ENCODE assay signal across 18 cellular contexts in the genomic region with DNA sequence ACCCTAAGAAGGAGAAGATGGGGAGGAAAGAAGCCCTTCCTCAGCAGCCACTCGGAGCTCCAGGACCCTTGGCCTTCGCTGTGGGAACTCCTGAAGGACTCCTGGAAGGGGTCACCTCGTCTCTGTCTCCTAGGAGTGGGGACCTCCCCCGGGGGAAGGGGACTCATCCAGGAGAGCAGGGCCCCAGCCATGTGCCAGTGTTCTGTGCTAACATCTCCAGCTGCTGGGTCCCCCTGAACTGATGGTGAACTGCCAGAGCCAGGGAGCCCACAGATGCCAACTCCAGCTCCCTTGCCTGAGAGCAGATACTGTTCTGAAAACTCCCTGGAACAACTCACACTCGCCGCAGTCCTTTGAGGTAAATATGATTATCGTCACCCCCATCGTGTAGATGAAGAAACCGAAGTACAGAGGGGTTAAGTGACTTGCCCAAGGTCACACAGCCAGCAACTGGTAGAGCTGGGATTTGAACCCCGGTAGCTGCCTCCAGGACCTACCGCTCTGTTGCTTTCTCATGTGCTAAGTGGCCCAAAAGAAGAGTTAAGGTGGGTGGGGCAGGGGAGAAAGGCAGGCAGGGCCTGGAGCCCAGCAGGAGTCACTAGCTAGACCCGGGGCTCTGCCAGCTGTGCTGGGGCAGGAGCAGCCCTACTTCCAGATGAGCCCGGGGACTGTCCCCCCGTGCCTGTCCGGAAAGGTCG. TPM values are rescaled to one million over a fixed set of nuclear protein-coding genes. Genes with fewer than 3 reads are reported as not detected.
DNase-seq lines count a peak whose midpoint lies in the region; ATAC-seq and TF ChIP-seq lines count a peak whose summit lies in the region.
"Had no signal": no experiment of that assay in that cellular context is flagged by ENCODE, and none has a peak within 500 bp of the region (broad histone marks: within the 10 kb centered on the region; RNA-seq: fewer than 3 reads in every experiment).

No MANE protein-coding gene starts in this region.

- peaks cover 95% of the 10 kb centered on the region for H3K4me1 ChIP-seq in left ventricle myocardium inferior
- peaks cover 42 to 62% (median 45%) of the 10 kb centered on the region in 4 donors for H3K4me1 ChIP-seq in upper lobe of left lung
- H3K4me1 ChIP-seq: BE2C had no signal

- in situ Hi-C loops in G401 (cut with HindIII; ENCODE audit: low sequenced_read_pairs): no loop called here

- DNase-seq in left ventricle myocardium inferior: no peak
- no peak for DNase-seq in sciatic nerve (ENCODE audit: low spot score)
- peak in 1 of 2 donors; percentile 60 for DNase-seq in upper lobe of left lung
- no peak for DNase-seq in posterior vena cava (ENCODE audit: low spot score)
- no peak for DNase-seq in G401 (ENCODE audit: low spot score)
- DNase-seq: activated effector memory CD4-positive, alpha-beta T cell treated with anti-CD3 and anti-CD28 coated beads, Interleukin-2, amount 50 U/mL, for 16 hours; amniotic stem cell; BE2C; GF-D8; GOT3; naive B cell; NCI-H2081 treated with DMSO at 0.1 percent for 48 hours; NCI-H510A treated with DMSO at 0.1 percent for 48 hours had no signal

- H3K9me3 ChIP-seq in left ventricle myocardium inferior (replicated peaks) (no peaks in the 10 kb centered on the region), upper lobe of left lung (no peaks in the 10 kb centered on the region)
- H3K9me3 ChIP-seq: BE2C, SJSA1 had no signal

- H3K27me3 ChIP-seq in left ventricle myocardium inferior (ENCODE audit: low read depth) (no peaks in the 10 kb centered on the region), upper lobe of left lung (no peaks in the 10 kb centered on the region)
- H3K27me3 ChIP-seq: BE2C, SJSA1 had no signal

- H3K36me3 ChIP-seq in left ventricle myocardium inferior (peaks cover 85% of the 10 kb centered on the region), upper lobe of left lung (peaks cover 23 to 97% (median 85%) of the 10 kb centered on the region in 4 donors)

- H3K27ac ChIP-seq in angular gyrus (ENCODE audit: low read depth, low read length): peak overlapping the region; percentile 84
- peak overlapping the region; percentile 82 for H3K27ac ChIP-seq in left ventricle myocardium inferior (replicated peaks)
- peak overlapping the region; percentile 50 to 84 (median 65) for H3K27ac ChIP-seq in upper lobe of left lung
- H3K27ac ChIP-seq: HL-60, SJSA1 had no signal

- intact Hi-C loops in left ventricle myocardium inferior (cut with micrococcal nuclease) (no loop called here), sciatic nerve (cut with DNase I) (loop anchor here (10.0 kb wide), 1 partner anchor 47 kb away; no protein-coding TSS in a partner anchor), posterior vena cava (cut with DNase I) (no loop called here)

- TF ChIP-seq POLR2A in upper lobe of left lung (IDR thresholded peaks at IDR 0.05): no peak

- ATAC-seq in sciatic nerve (peak; percentile 3), upper lobe of left lung (ENCODE audit: low FRiP score in 2 of 2) (peak in 1 of 2 donors; percentile 2), HG03175 (IDR thresholded peaks at IDR 0.05; ENCODE audit: unreplicated experiment) (no peak)
- ATAC-seq: K562 had no signal

- peak overlapping the region; percentile 4 for H3K4me3 ChIP-seq in left ventricle myocardium inferior
- H3K4me3 ChIP-seq in upper lobe of left lung: no peak overlapping the region
- H3K4me3 ChIP-seq: K562, SJSA1 had no signal

- no peak for TF ChIP-seq EP300 in upper lobe of left lung (IDR thresholded peaks at IDR 0.05)

- TF ChIP-seq CTCF in left ventricle myocardium inferior (IDR thresholded peaks at IDR 0.05; ENCODE audit: borderline replicate concordance) (no peak), upper lobe of left lung (IDR thresholded peaks at IDR 0.05) (no peak)

- WGBS in upper lobe of left lung, 2 donors: 90 to 91% methylated on average over 12 of the region's 16 CpGs

RNA-seq across cellular contexts. Expression of a gene that starts 10.5 kb away (rescaled TPM):
- total RNA-seq in left ventricle myocardium inferior (17.6 TPM), sciatic nerve (9.3 TPM), upper lobe of left lung (10 to 100 TPM in 2 of 6 donors, 1 to 10 TPM in 4; 6.3 to 13.5 (median 8.9) TPM), posterior vena cava (1 to 10 TPM; 8.0 to 8.4 TPM)
- total RNA-seq in G401 (2014; rRNA removed; shearing (Covaris generic)): 25.9 and 27.4 TPM in 2 replicates

RNA-seq across cellular contexts. Expression of a gene that starts 27.9 kb away (rescaled TPM):
- total RNA-seq in left ventricle myocardium inferior (13.8 TPM), sciatic nerve (44.3 TPM), upper lobe of left lung (10 to 100 TPM; 32.4 to 63.1 (median 52.2) TPM), posterior vena cava (10 to 100 TPM; 34.8 to 46.3 TPM)
- total RNA-seq in G401 (2014; rRNA removed; shearing (Covaris generic)): 133 and 147 TPM in 2 replicates
